9 cellular contexts compared by ENCODE assay signal in genomic region chr3:143177965-143178364, GRCh38. TPM values are rescaled to one million over a fixed set of nuclear protein-coding genes. Genes with fewer than 3 reads are reported as not detected.
DNase-seq lines count a peak whose midpoint lies in the region; ATAC-seq, FAIRE-seq and TF ChIP-seq lines count a peak whose summit lies in the region.
"Not testable (repeated sequence)": the region's sequence is repeated elsewhere in the genome, so short reads cannot be mapped to it uniquely, and the experiment has no call there.
"Had no signal": no experiment of that assay in that cellular context is flagged by ENCODE, and none has a peak within 500 bp of the region (broad histone marks: within the 10 kb centered on the region; RNA-seq: fewer than 3 reads in every experiment).

No MANE protein-coding gene starts in this region.

- H3K9me3 Mint-ChIP-seq in WTC11 (peaks cover 28% of the 10 kb centered on the region), neural crest cell (peaks cover 15% of the 10 kb centered on the region)

- H3K27me3 Mint-ChIP-seq in WTC11 (ENCODE audit: low read depth); neural crest cell (ENCODE audit: low read depth): not testable (repeated sequence)

- TF ChIP-seq EP300 in A549 (IDR thresholded peaks at IDR 0.05) = not testable (repeated sequence)

- not testable (repeated sequence) for H3K9me3 ChIP-seq in A549

- not testable (repeated sequence) for H3K4me2 ChIP-seq in A549

- 10% methylated on average over 6 of the region's 6 CpGs for WGBS in A549 (ENCODE audit: missing lambda C conversion rate)

- not testable (repeated sequence) for H3K27ac ChIP-seq in A549

- not testable (repeated sequence) for H3K27ac Mint-ChIP-seq in WTC11
- peak overlapping the region; percentile 71 for H3K27ac Mint-ChIP-seq in neural crest cell (ENCODE audit: unreplicated experiment)

- CTCF ChIA-PET in A549 (lab: Yijun Ruan, JAX) = interaction anchor here (0.7 kb wide), 1 partner anchor 17 kb away, joined by 4 read pairs; no protein-coding TSS in a partner anchor
- CTCF ChIA-PET in WTC11 (lab: Charles Lee) = interaction anchor here (0.7 kb wide), 2 partner anchors 221 to 497 kb away, joined by 3 read pairs; no protein-coding TSS in a partner anchor

- POLR2A ChIA-PET in A549 (lab: Yijun Ruan, JAX); WTC11 (lab: Charles Lee): not testable (repeated sequence)

- not testable (repeated sequence) for H3K4me1 Mint-ChIP-seq in WTC11, neural crest cell

- TF ChIP-seq RAD21 in A549 (conservative IDR thresholded peaks at IDR 0.05 in 1 of 2, IDR thresholded peaks at IDR 0.05 in 1 of 2) = not testable (repeated sequence)

- H3K4me3 Mint-ChIP-seq in WTC11, neural crest cell: not testable (repeated sequence)

- not testable (repeated sequence) for H3K36me3 Mint-ChIP-seq in WTC11; neural crest cell (ENCODE audit: low read depth)

- ATAC-seq in A549 (peak; percentile 67 to 80; a peak in 5 of 6 replicates), GM18508 (IDR thresholded peaks at IDR 0.05; ENCODE audit: insufficient read depth, unreplicated experiment) (peak; percentile 89), GM19397 (IDR thresholded peaks at IDR 0.05; ENCODE audit: unreplicated experiment) (peak; percentile 50), HG02798 (IDR thresholded peaks at IDR 0.05; ENCODE audit: poor library complexity, unreplicated experiment) (peak; percentile 43), WTC11 (peak; percentile 43; the same call in 1 of the 2 replicates)

- not testable (repeated sequence) for H3K4me3 ChIP-seq in A549

- FAIRE-seq in A549 (lab: Jason Lieb, UNC) = not testable (repeated sequence)
- FAIRE-seq in HTR-8/SVneo (lab: Jason Lieb, UNC) = peak; percentile 4

- not testable (repeated sequence) for TF ChIP-seq POLR2A in A549 (IDR thresholded peaks at IDR 0.05; ENCODE audit: low read length); erythroblast (IDR thresholded peaks at IDR 0.05; ENCODE audit: low read length)

- H3K4me1 ChIP-seq in A549 = not testable (repeated sequence)

- peak in 1 of 2 experiments; percentile 24 for DNase-seq in A549 (ENCODE audit: low read depth in 1 of 2, low spot score in 1 of 2)
- not testable (repeated sequence) for DNase-seq in HTR-8/SVneo (ENCODE audit: insufficient read length, low spot score); WTC11 (ENCODE audit: low spot score); neural crest cell (ENCODE audit: low read depth, low spot score)
- peak; percentile 10 to 14 for DNase-seq in erythroblast (lab: John Stamatoyannopoulos, UW)

- not testable (repeated sequence) for TF ChIP-seq CTCF in A549 (IDR thresholded peaks at IDR 0.05); WTC11 (IDR thresholded peaks at IDR 0.05); neural crest cell (conservative IDR thresholded peaks at IDR 0.05)

RNA-seq across cellular contexts. Expression of gene CHST2, which starts 58.4 kb away (rescaled TPM):
- polyA plus RNA-seq in A549 (2011; rRNA removed) (0.04 and 0.08 TPM in 2 replicates), A549 (2017; fragmentation: RNase III; extraction: RNeasy Plus Mini Kit Qiagen cat#74134 plus additional on column Dnase treatment) (0.17 to 0.28 TPM (median 0.26 TPM) in 3 replicates)
- polyA plus RNA-seq in A549 (2012; cell fraction: cytosol; rRNA removed) = 0.07 and 0.14 TPM in 2 replicates
- polyA plus RNA-seq in A549 (2012; cell fraction: nucleus; rRNA removed) = 0.20 and 0.22 TPM in 2 replicates
- polyA minus RNA-seq in A549 (2011; rRNA and poly(A)+ RNA removed) = 0.05 TPM in 1 of 2 replicates, not detected in the other
- total RNA-seq in WTC11 (2021) (13.2 to 17.3 TPM (median 13.4 TPM) in 3 replicates), neural crest cell (4.3 and 4.5 TPM in 2 replicates)
- total RNA-seq: Caco-2 had no signal
